In genomic region chr17:29625037-29625750, GRCh38 we compare ENCODE assay signal across 1 cellular context.
TF ChIP-seq lines count a peak whose summit lies in the region.

No MANE protein-coding gene starts in this region.

TF ChIP-seq in SK-N-SH, 30 proteins besides CTCF, POLR2A, EP300 and RAD21:
- no peak for TF ChIP-seq RXRA (IDR thresholded peaks at IDR 0.05; ENCODE audit: borderline replicate concordance, low read depth)
- no peak for TF ChIP-seq NRF1 (IDR thresholded peaks at IDR 0.05; ENCODE audit: low read depth, low read length)
- no peak for TF ChIP-seq GABPA (IDR thresholded peaks at IDR 0.05; ENCODE audit: low read depth)
- no peak for TF ChIP-seq MEF2A (IDR thresholded peaks at IDR 0.05; ENCODE audit: borderline replicate concordance, low read depth)
- TF ChIP-seq PBX3 (IDR thresholded peaks at IDR 0.05), result no peak
- no peak for TF ChIP-seq EZH2phosphoT487 (IDR thresholded peaks at IDR 0.05; ENCODE audit: borderline replicate concordance, low read depth)
- no peak for TF ChIP-seq CHD2 (IDR thresholded peaks at IDR 0.05; ENCODE audit: low read length, partially characterized antibody)
- no peak for TF ChIP-seq JUND (IDR thresholded peaks at IDR 0.05)
- no peak for TF ChIP-seq YY1 (IDR thresholded peaks at IDR 0.05; ENCODE audit: low read depth)
- no peak for TF ChIP-seq MAX (IDR thresholded peaks at IDR 0.05; ENCODE audit: low read depth)
- TF ChIP-seq ELF1 (IDR thresholded peaks at IDR 0.05), result no peak; the same call in 1 of the 2 replicates
- no peak for TF ChIP-seq MXI1 (IDR thresholded peaks at IDR 0.05; ENCODE audit: low read depth, low read length)
- no peak for TF ChIP-seq IRF3 (IDR thresholded peaks at IDR 0.05; ENCODE audit: low read depth, low read length)
- TF ChIP-seq RCOR1 (IDR thresholded peaks at IDR 0.05; ENCODE audit: low read length), result no peak
- no peak for TF ChIP-seq TCF12 (IDR thresholded peaks at IDR 0.05)
- TF ChIP-seq TEAD4 (IDR thresholded peaks at IDR 0.05; ENCODE audit: borderline replicate concordance, insufficient read depth), result no peak
- no peak for TF ChIP-seq SMC3 (IDR thresholded peaks at IDR 0.05; ENCODE audit: low read depth, low read length)
- TF ChIP-seq NFIC (IDR thresholded peaks at IDR 0.05; ENCODE audit: borderline replicate concordance), result no peak
- no peak for TF ChIP-seq FOXM1 (IDR thresholded peaks at IDR 0.05; ENCODE audit: low read depth)
- no peak for TF ChIP-seq ZBTB33 (IDR thresholded peaks at IDR 0.05; ENCODE audit: borderline replicate concordance, low read depth)
